ENCODE assay signal across 24 cellular contexts in the genomic region with DNA sequence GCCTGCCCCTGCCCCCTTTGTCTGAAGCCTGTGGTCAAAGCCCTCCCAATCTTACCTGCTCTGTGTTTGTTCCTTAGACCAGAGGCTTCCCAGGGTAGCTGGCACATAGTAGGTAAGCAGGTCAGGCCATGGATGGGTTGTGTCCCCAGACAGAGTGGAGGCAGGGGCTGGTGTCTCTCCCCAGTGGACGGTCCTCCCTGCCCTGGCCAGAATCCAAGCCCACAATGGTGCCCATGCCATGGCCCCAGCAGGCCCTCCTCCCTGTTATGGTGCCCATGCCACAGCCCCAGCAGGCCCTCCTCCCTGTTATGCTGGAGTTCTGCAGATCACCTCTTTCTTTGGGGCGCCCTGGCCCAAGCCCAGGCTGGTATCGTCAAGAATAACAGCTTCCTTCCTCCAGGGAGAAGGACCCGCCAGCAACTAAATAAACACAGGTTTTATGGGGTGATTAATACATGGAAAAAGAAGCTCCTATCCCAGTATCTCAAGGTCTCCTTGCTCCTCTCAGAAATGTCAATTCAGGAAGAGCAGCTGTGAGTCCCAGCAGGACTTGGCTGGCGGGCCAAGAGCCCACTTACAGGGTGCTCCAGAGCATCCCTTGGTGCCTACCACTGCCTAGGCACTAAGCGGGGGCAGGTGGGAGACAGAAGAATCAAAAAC.
DNase-seq lines count a peak whose midpoint lies in the region; ATAC-seq and TF ChIP-seq lines count a peak whose summit lies in the region.
"Had no signal": no experiment of that assay in that cellular context is flagged by ENCODE, and none has a peak within 500 bp of the region (broad histone marks: within the 10 kb centered on the region; RNA-seq: fewer than 3 reads in every experiment).

No MANE protein-coding gene starts in this region.

- peaks cover 5 to 58% (median 39%) of the 10 kb centered on the region in 10 experiments; a peak in 19 of 20 replicates for H3K4me1 ChIP-seq in BLaER1 treated with 17β-estradiol and CSF1 and Interleukin-3, amounts not matched to agents 10 nM and 100 nM
- H3K4me1 ChIP-seq in adrenal gland (replicated peaks in 1 of 2), result no peaks in the 10 kb centered on the region
- H3K4me1 ChIP-seq: gastroesophageal sphincter, HAP-1 had no signal

- H3K4me3 ChIP-seq in BLaER1 treated with 17β-estradiol and CSF1 and Interleukin-3, amounts not matched to agents 10 nM and 100 nM, result no peak overlapping the region
- H3K4me3 ChIP-seq in adrenal gland, result no peak overlapping the region
- H3K4me3 ChIP-seq: gastroesophageal sphincter, HAP-1, transverse colon had no signal

- 59 to 69% (median 68%) methylated on average over 4 to 6 of the region's 6 CpGs for whole genome bisulfite sequencing in adrenal gland, 4 donors

- no peaks in the 10 kb centered on the region for H3K36me3 ChIP-seq in BLaER1 treated with 17β-estradiol and CSF1 and Interleukin-3, amounts not matched to agents 10 nM and 100 nM
- H3K36me3 ChIP-seq in adrenal gland (replicated peaks in 1 of 2), result no peaks in the 10 kb centered on the region
- H3K36me3 ChIP-seq: gastroesophageal sphincter, HAP-1, neutrophil, transverse colon had no signal

- no peak for TF ChIP-seq POLR2A in adrenal gland (IDR thresholded peaks at IDR 0.05)

- no peak overlapping the region for H3K4me3 Mint-ChIP-seq in progenitor cell of endocrine pancreas (ENCODE audit: low read depth)
- H3K4me3 Mint-ChIP-seq: activated CD4-positive, alpha-beta T cell treated with anti-CD3 and anti-CD28 coated beads, Interleukin-2, amount 10 ng/mL, durations not matched to agents 24 days and 14 days; activated naive CD8-positive, alpha-beta T cell treated with anti-CD3 and anti-CD28 coated beads for 36 hours; CD4-positive, alpha-beta memory T cell had no signal

- peaks cover 53% of the 10 kb centered on the region for H3K4me1 Mint-ChIP-seq in progenitor cell of endocrine pancreas (ENCODE audit: low read depth)
- H3K4me1 Mint-ChIP-seq: activated naive CD8-positive, alpha-beta T cell treated with anti-CD3 and anti-CD28 coated beads for 36 hours; CD4-positive, alpha-beta memory T cell had no signal

- H4K20me1 ChIP-seq in BLaER1 treated with 17β-estradiol and CSF1 and Interleukin-3, amounts not matched to agents 10 nM and 100 nM, result no peaks in the 10 kb centered on the region

- intact Hi-C loops in adrenal gland (cut with DNase I), result no loop called here

- peak overlapping the region in 6 of 11 experiments; percentile 17 to 74 (median 56); a peak in 9 of 22 replicates for H3K4me2 ChIP-seq in BLaER1 treated with 17β-estradiol and CSF1 and Interleukin-3, amounts not matched to agents 10 nM and 100 nM
- H3K4me2 ChIP-seq: KMS-11 had no signal

- H3K27me3 ChIP-seq in BLaER1 treated with 17β-estradiol and CSF1 and Interleukin-3, amounts not matched to agents 10 nM and 100 nM, result no peaks in the 10 kb centered on the region; a peak in 1 of 22 replicates
- H3K27me3 ChIP-seq in adrenal gland, result no peaks in the 10 kb centered on the region
- H3K27me3 ChIP-seq: transverse colon had no signal

- no peak overlapping the region for H3K27ac ChIP-seq in BLaER1 treated with 17β-estradiol and CSF1 and Interleukin-3, amounts not matched to agents 10 nM and 100 nM
- H3K27ac ChIP-seq in adrenal gland, result no peak overlapping the region
- H3K27ac ChIP-seq: gastroesophageal sphincter, HL-60, KMS-11, neutrophil had no signal

- DNase-seq in NCI-H146 (lab: John Stamatoyannopoulos, UW), result peak; percentile 21
- DNase-seq in NCI-H146 treated with DMSO at 0.1 percent for 48 hours (lab: John Stamatoyannopoulos, UW; ENCODE audit: unreplicated experiment), result no peak
- DNase-seq in NCI-H69 (lab: John Stamatoyannopoulos, UW), result peak; percentile 75
- no peak for DNase-seq in progenitor cell of endocrine pancreas (ENCODE audit: low spot score, unreplicated experiment)
- no peak for DNase-seq in dermis blood vessel endothelial cell
- no peak for DNase-seq in adrenal gland
- DNase-seq: activated CD4-positive, alpha-beta T cell treated with anti-CD3 and anti-CD28 coated beads, Interleukin-2, amount 10 ng/mL, durations not matched to agents 24 days and 14 days; activated effector memory CD4-positive, alpha-beta T cell treated with anti-CD3 and anti-CD28 coated beads, Interleukin-2, amount 50 U/mL, for 16 hours; activated naive CD8-positive, alpha-beta T cell treated with anti-CD3 and anti-CD28 coated beads for 36 hours; activated T-cell treated with anti-CD3 and anti-CD28 coated beads, Interleukin-2, amount 50 U/mL, for 1 hour; aorta; CD4-positive, alpha-beta memory T cell; kidney glomerular epithelial cell; NCI-H1436 treated with DMSO at 0.1 percent for 48 hours; stimulated activated CD4-positive, alpha-beta T cell treated with anti-CD3 and anti-CD28 coated beads, Interleukin-4, amount 100 ng/mL, for 1 hour; transverse colon had no signal

- no peaks in the 10 kb centered on the region for H3K27me3 Mint-ChIP-seq in progenitor cell of endocrine pancreas
- H3K27me3 Mint-ChIP-seq: activated naive CD8-positive, alpha-beta T cell treated with anti-CD3 and anti-CD28 coated beads for 36 hours had no signal

- peak overlapping the region; percentile 90 for H3K27ac Mint-ChIP-seq in progenitor cell of endocrine pancreas
- H3K27ac Mint-ChIP-seq: activated CD4-positive, alpha-beta T cell treated with anti-CD3 and anti-CD28 coated beads, Interleukin-2, amount 10 ng/mL, durations not matched to agents 24 days and 14 days; activated naive CD8-positive, alpha-beta T cell treated with anti-CD3 and anti-CD28 coated beads for 36 hours; CD4-positive, alpha-beta memory T cell had no signal

- no peaks in the 10 kb centered on the region for H3K36me3 Mint-ChIP-seq in progenitor cell of endocrine pancreas (ENCODE audit: insufficient read depth)
- H3K36me3 Mint-ChIP-seq: activated naive CD8-positive, alpha-beta T cell treated with anti-CD3 and anti-CD28 coated beads for 36 hours; CD4-positive, alpha-beta memory T cell had no signal

- no peak overlapping the region for H3K9ac ChIP-seq in BLaER1 treated with 17β-estradiol and CSF1 and Interleukin-3, amounts not matched to agents 10 nM and 100 nM
- H3K9ac ChIP-seq: KMS-11 had no signal

- TF ChIP-seq CTCF in progenitor cell of endocrine pancreas (IDR thresholded peaks at IDR 0.05; ENCODE audit: unreplicated experiment), result no peak
- no peak for TF ChIP-seq CTCF in adrenal gland (IDR thresholded peaks at IDR 0.05)

- no peak for ATAC-seq in GM21390 (IDR thresholded peaks at IDR 0.05; ENCODE audit: unreplicated experiment)
- ATAC-seq: gastroesophageal sphincter, sciatic nerve had no signal

- no peaks in the 10 kb centered on the region for H3K9me3 Mint-ChIP-seq in progenitor cell of endocrine pancreas (ENCODE audit: low read depth)
- H3K9me3 Mint-ChIP-seq: activated CD4-positive, alpha-beta T cell treated with anti-CD3 and anti-CD28 coated beads, Interleukin-2, amount 10 ng/mL, durations not matched to agents 24 days and 14 days; activated naive CD8-positive, alpha-beta T cell treated with anti-CD3 and anti-CD28 coated beads for 36 hours; CD4-positive, alpha-beta memory T cell had no signal

- no peaks in the 10 kb centered on the region for H3K9me3 ChIP-seq in BLaER1 treated with 17β-estradiol and CSF1 and Interleukin-3, amounts not matched to agents 10 nM and 100 nM (replicated peaks in 1 of 11)
- H3K9me3 ChIP-seq in adrenal gland (replicated peaks in 1 of 3), result no peaks in the 10 kb centered on the region
- H3K9me3 ChIP-seq: gastroesophageal sphincter, HAP-1, neutrophil, transverse colon had no signal

Comparison
In these comparisons a context has a peak if more than half of its experiments do, and no peak if none do; other contexts are left out.
1. DNase-seq: peak in NCI-H146 (single experiment) and NCI-H69 (single experiment); none in NCI-H146 treated with DMSO at 0.1 percent for 48 hours (single experiment), progenitor cell of endocrine pancreas (single experiment), dermis blood vessel endothelial cell (single experiment) and adrenal gland (0 of 7).